ENCODE assay signal across 1 cellular context in genomic region chr20:4776079-4776630, GRCh38.
TF ChIP-seq lines count a peak whose summit lies in the region.

No MANE protein-coding gene starts in this region.

TF ChIP-seq in A549, 52 proteins besides CTCF, POLR2A, EP300 and RAD21 (continued from another document):
- TF ChIP-seq HMGXB4 (CRISPR knock-in tag; IDR thresholded peaks at IDR 0.05; ENCODE audit: borderline replicate concordance) (no peak), TFCP2L1 (CRISPR knock-in tag; IDR thresholded peaks at IDR 0.05) (no peak), KDM5A (IDR thresholded peaks at IDR 0.05) (no peak), PHF8 (IDR thresholded peaks at IDR 0.05; ENCODE audit: borderline replicate concordance, low read depth) (no peak), FOXS1 (CRISPR knock-in tag; IDR thresholded peaks at IDR 0.05) (no peak)
TF ChIP-seq in A549: peak in this region for 0.
